Comparison of ENCODE assay signal across 9 cellular contexts in the genomic region with DNA sequence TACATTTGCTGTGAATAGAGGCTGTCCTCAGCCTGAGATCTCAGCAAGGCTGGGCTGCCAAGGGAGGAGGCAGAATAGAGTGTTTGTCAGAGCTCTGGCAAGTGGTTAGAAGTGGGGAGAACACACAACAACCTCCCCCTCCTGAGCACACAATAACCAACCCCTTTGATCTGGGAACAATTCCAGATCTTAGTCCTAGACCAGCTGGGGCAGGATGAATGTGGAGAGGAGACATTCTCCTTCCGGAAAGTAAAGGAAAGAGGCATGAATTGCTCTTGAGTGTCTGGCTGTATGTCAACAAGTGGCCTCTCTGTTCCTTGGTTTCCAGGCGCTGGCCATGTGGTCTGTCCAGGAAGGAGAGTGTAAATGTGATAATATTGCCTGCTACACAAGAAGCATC.
A peak's percentile ranks its signal among the peaks of the same experiment; 100 is the strongest.
DNase-seq lines count a peak whose midpoint lies in the region; ATAC-seq and TF ChIP-seq lines count a peak whose summit lies in the region.
"Had no signal": no experiment of that assay in that cellular context is flagged by ENCODE, and none has a peak within 500 bp of the region (broad histone marks: within the 10 kb centered on the region; RNA-seq: fewer than 3 reads in every experiment).

No MANE protein-coding gene starts in this region.

- H3K27ac ChIP-seq in neural progenitor cell = peak overlapping the region; percentile 53
- H3K27ac ChIP-seq: body of pancreas had no signal

- H3K27ac Mint-ChIP-seq in neural progenitor cell = no peak overlapping the region

- H3K9me3 Mint-ChIP-seq in neural progenitor cell = peaks cover 22% of the 10 kb centered on the region

- ATAC-seq in GM18517 (IDR thresholded peaks at IDR 0.05; ENCODE audit: unreplicated experiment) = peak; percentile 6
- ATAC-seq in HG03039 (IDR thresholded peaks at IDR 0.05; ENCODE audit: unreplicated experiment) = no peak
- ATAC-seq: body of pancreas had no signal

- peaks cover 5% of the 10 kb centered on the region for H3K9me3 ChIP-seq in neural progenitor cell (ENCODE audit: low read depth)
- H3K9me3 ChIP-seq: body of pancreas had no signal

- no peaks in the 10 kb centered on the region for H4K20me1 ChIP-seq in neural progenitor cell (ENCODE audit: low read depth)

- no peaks in the 10 kb centered on the region for H3K36me3 ChIP-seq in neural progenitor cell

- no peak overlapping the region for H3K4me3 ChIP-seq in LNCaP clone FGC (ENCODE audit: low read depth, low read length)
- no peak overlapping the region for H3K4me3 ChIP-seq in cardiac fibroblast (replicated peaks in 1 of 2; ENCODE audit: low read depth in 2 of 2, low read length in 2 of 2)
- no peak overlapping the region for H3K4me3 ChIP-seq in neural progenitor cell
- H3K4me3 ChIP-seq: body of pancreas had no signal

- no peaks in the 10 kb centered on the region for H3K36me3 Mint-ChIP-seq in neural progenitor cell

- peaks cover 11% of the 10 kb centered on the region for H3K27me3 Mint-ChIP-seq in neural progenitor cell (ENCODE audit: insufficient read depth, low read depth)

- H3K4me2 ChIP-seq in neural progenitor cell = peak overlapping the region; percentile 40

- peaks cover 19% of the 10 kb centered on the region for H3F3A ChIP-seq in neural progenitor cell (ENCODE audit: low read depth)

- H3K4me1 ChIP-seq in neural progenitor cell = peaks cover 20% of the 10 kb centered on the region

- DNase-seq in LNCaP clone FGC (ENCODE audit: low read depth) (peak; percentile 14), cardiac fibroblast (ENCODE audit: low read depth in 2 of 2) (peak; percentile 1 to 34), neural progenitor cell (ENCODE audit: low spot score) (no peak), cerebellar nuclear complex (lab: John Stamatoyannopoulos, UW) (no peak), GOT3 (lab: John Stamatoyannopoulos, UW) (no peak), EL (no peak)

- H2AFZ ChIP-seq in neural progenitor cell (replicated peaks) = peak overlapping the region; percentile 65

- no peaks in the 10 kb centered on the region for H3K27me3 ChIP-seq in neural progenitor cell
- H3K27me3 ChIP-seq: body of pancreas had no signal

- peaks cover 11% of the 10 kb centered on the region for H3K4me1 Mint-ChIP-seq in neural progenitor cell

- H3K79me2 ChIP-seq in neural progenitor cell (ENCODE audit: low read depth) = no peaks in the 10 kb centered on the region

- no peak overlapping the region for H3K4me3 Mint-ChIP-seq in neural progenitor cell

- TF ChIP-seq CTCF in LNCaP clone FGC (IDR thresholded peaks at IDR 0.05; ENCODE audit: control insufficient read depth, extremely low read depth, insufficient read depth) (no peak), cardiac fibroblast (IDR thresholded peaks at IDR 0.05; ENCODE audit: low read depth, low read length) (no peak), neural progenitor cell (IDR thresholded peaks at IDR 0.05) (no peak)

- no peak overlapping the region for H3K9ac ChIP-seq in neural progenitor cell

Comparison
In these comparisons a context has a peak if more than half of its experiments do, and no peak if none do; other contexts are left out.
1. DNase-seq: peak in LNCaP clone FGC (single experiment) and cardiac fibroblast (2 of 2); none in neural progenitor cell (single experiment), cerebellar nuclear complex (0 of 2), GOT3 (single experiment) and EL (single experiment).